ENCODE assay signal across 12 cellular contexts in genomic region chr3:175307642-175308041, GRCh38.
DNase-seq lines count a peak whose midpoint lies in the region; ATAC-seq and FAIRE-seq lines count a peak whose summit lies in the region.
"Had no signal": no experiment of that assay in that cellular context is flagged by ENCODE, and none has a peak within 500 bp of the region (broad histone marks: within the 10 kb centered on the region; RNA-seq: fewer than 3 reads in every experiment).

No MANE protein-coding gene starts in this region.

- peak; percentile 75 for ATAC-seq in GM21619 (IDR thresholded peaks at IDR 0.05; ENCODE audit: unreplicated experiment)
- peak; percentile 63 for ATAC-seq in HG03565 (IDR thresholded peaks at IDR 0.05; ENCODE audit: unreplicated experiment)

- DNase-seq in DMS53 (lab: John Stamatoyannopoulos, UW) (peak; percentile 49), NCI-H1417 (lab: John Stamatoyannopoulos, UW) (no peak), hippocampal formation (lab: John Stamatoyannopoulos, UW) (no peak), NCI-H1092 (lab: John Stamatoyannopoulos, UW) (no peak)
- DNase-seq in activated naive CD4-positive, alpha-beta T cell treated with anti-CD3 and anti-CD28 coated beads, Interleukin-2, amount 50 U/mL, for 16 hours = no peak
- DNase-seq: NCI-H1048; SIG-M5; stimulated activated CD4-positive, alpha-beta T cell treated with anti-CD3 and anti-CD28 coated beads, Interleukin-2, amount 100 ng/mL, for 24 hours; stimulated activated naive CD4-positive, alpha-beta T cell had no signal

- FAIRE-seq in islet of Langerhans (lab: Jason Lieb, UNC) = peak; percentile 93
